ENCODE assay signal across 1 cellular context in the genomic region with DNA sequence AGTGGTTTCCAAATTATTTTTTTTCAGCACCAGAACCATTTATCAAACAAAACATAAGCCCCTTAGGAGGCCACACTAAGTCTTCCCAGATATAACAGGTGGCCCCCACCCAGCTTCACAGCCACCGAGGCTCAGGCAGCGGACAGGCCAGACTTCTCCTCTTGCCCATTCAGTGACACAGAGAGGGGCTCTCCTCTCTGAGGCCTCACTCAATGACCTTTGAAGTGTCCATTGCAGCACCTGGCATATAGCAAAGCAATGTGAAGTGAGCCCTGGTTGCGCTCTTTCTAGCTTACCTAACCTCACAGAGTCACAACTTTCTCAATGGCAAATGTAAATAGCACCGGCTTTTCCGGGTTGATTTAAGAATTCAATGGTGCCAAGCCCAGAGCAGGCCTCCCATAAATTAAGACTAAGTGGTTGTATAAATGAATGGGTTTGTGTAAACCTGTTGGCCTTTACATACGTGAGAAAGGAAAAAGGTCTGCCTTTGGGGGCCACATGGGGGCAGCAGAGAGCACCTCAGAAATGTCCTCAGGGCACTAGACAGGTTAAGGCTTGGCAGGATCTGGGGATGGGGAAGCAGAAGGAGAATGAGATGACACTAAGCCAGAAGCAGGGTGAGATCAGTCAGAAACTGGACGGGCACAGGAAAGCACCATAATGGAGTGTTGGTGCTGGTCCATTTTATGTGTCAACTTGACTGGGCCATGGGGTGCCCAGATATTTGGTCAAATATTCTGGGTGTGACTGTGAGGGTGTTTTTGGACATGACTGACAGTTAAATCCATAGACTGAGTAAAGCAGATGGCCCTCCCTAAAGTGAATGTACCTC.
TF ChIP-seq lines count a peak whose summit lies in the region.

No MANE protein-coding gene starts in this region.

TF ChIP-seq in endothelial cell of umbilical vein, 7 proteins besides CTCF, POLR2A, EP300 and RAD21 (continued from another document):
- TF ChIP-seq JUN (IDR thresholded peaks at IDR 0.05; ENCODE audit: borderline replicate concordance, insufficient read depth, insufficient read length, low read depth) (no peak), MYC (IDR thresholded peaks at IDR 0.05; ENCODE audit: low read depth, low read length) (no peak)
